In genomic region chr12:68745376-68745903, GRCh38 we compare ENCODE assay signal across 8 cellular contexts. TPM values are rescaled to one million over a fixed set of nuclear protein-coding genes. Genes with fewer than 3 reads are reported as not detected.
DNase-seq lines count a peak whose midpoint lies in the region; ATAC-seq and TF ChIP-seq lines count a peak whose summit lies in the region.

No MANE protein-coding gene starts in this region.

- TF ChIP-seq POLR2A in testis (IDR thresholded peaks at IDR 0.05) (no peak), GM18505 (IDR thresholded peaks at IDR 0.05; ENCODE audit: borderline replicate concordance, extremely low read depth, insufficient read depth, insufficient read length) (no peak)

- H3K27ac Mint-ChIP-seq in HFFc6 (peak overlapping the region; percentile 87), immature natural killer cell (peak overlapping the region; percentile 89 to 94 (median 93))
- peak overlapping the region; percentile 64 for H3K27ac Mint-ChIP-seq in activated CD4-positive, alpha-beta memory T cell treated with anti-CD3 and anti-CD28 coated beads for 36 hours

- H3K27me3 ChIP-seq in BJ (ENCODE audit: control insufficient read depth, insufficient read depth, low read length) (no peaks in the 10 kb centered on the region), testis (no peaks in the 10 kb centered on the region)

- H3K4me1 Mint-ChIP-seq in HFFc6 (ENCODE audit: low read depth) (peaks cover 35% of the 10 kb centered on the region), immature natural killer cell (peaks cover 22 to 53% of the 10 kb centered on the region in 2 donors)
- H3K4me1 Mint-ChIP-seq in activated CD4-positive, alpha-beta memory T cell treated with anti-CD3 and anti-CD28 coated beads for 36 hours (ENCODE audit: low read depth): peaks cover 23% of the 10 kb centered on the region

- POLR2A ChIA-PET in BJ (lab: Charles Lee): interaction anchor here (1.0 kb wide), 2 partner anchors 63 to 69 kb away, joined by 3 to 4 read pairs; no protein-coding TSS in a partner anchor
- POLR2A ChIA-PET in activated CD4-positive, alpha-beta memory T cell treated with anti-CD3 and anti-CD28 coated beads for 36 hours (lab: Charles Lee): interaction anchor here (1.4 to 2.8 kb wide), 2 partner anchors 62 to 67 kb away, joined by 3 to 20 read pairs; partner anchors contain the start of gene MDM2

- no peaks in the 10 kb centered on the region; the same call in 1 of the 2 replicates for H3K36me3 ChIP-seq in BJ (ENCODE audit: control insufficient read depth, insufficient read depth, low read length)
- no peaks in the 10 kb centered on the region for H3K36me3 ChIP-seq in testis (ENCODE audit: low read depth, missing control alignments)

- peak overlapping the region; percentile 28 to 80 for H3K27ac ChIP-seq in testis

- intact Hi-C loops in activated CD4-positive, alpha-beta memory T cell treated with anti-CD3 and anti-CD28 coated beads for 36 hours (cut with micrococcal nuclease): loop anchor here (5.0 kb wide), 1 partner anchor 388 kb away; no protein-coding TSS in a partner anchor
- intact Hi-C loops in testis (cut with DNase I; ENCODE audit: low total_unique reads): no loop called here

- H3K4me1 ChIP-seq in testis: no peaks in the 10 kb centered on the region

- peak overlapping the region; percentile 54 for H3K4me3 ChIP-seq in BJ (ENCODE audit: low read depth, low read length)
- H3K4me3 ChIP-seq in testis: peak overlapping the region; percentile 65 to 75

- H3K36me3 Mint-ChIP-seq in HFFc6 (ENCODE audit: low read depth): no peaks in the 10 kb centered on the region
- peaks cover 5% of the 10 kb centered on the region for H3K36me3 Mint-ChIP-seq in activated CD4-positive, alpha-beta memory T cell treated with anti-CD3 and anti-CD28 coated beads for 36 hours
- H3K36me3 Mint-ChIP-seq in immature natural killer cell: peaks cover 0 to 23% (median 4%) of the 10 kb centered on the region in 3 donors

- H3K9me3 ChIP-seq in testis: no peaks in the 10 kb centered on the region

- H3K4me3 Mint-ChIP-seq in HFFc6 (peak overlapping the region; percentile 99), immature natural killer cell (peak overlapping the region; percentile 89 to 97 (median 92))
- H3K4me3 Mint-ChIP-seq in activated CD4-positive, alpha-beta memory T cell treated with anti-CD3 and anti-CD28 coated beads for 36 hours: peak overlapping the region; percentile 92

- CTCF ChIA-PET in BJ (lab: Yijun Ruan, JAX): interaction anchor here (1.0 kb wide), 1 partner anchor 12 kb away, joined by 3 read pairs; no protein-coding TSS in a partner anchor
- CTCF ChIA-PET in activated CD4-positive, alpha-beta memory T cell treated with anti-CD3 and anti-CD28 coated beads for 36 hours (lab: Charles Lee): interaction anchor here (1.6 to 2.9 kb wide), 2 partner anchors 63 to 428 kb away, joined by 4 to 29 read pairs; partner anchors contain the start of gene MDM2

- no peak for ATAC-seq in GM18505 (IDR thresholded peaks at IDR 0.05; ENCODE audit: unreplicated experiment)
- no peak for ATAC-seq in GM21529 (IDR thresholded peaks at IDR 0.05; ENCODE audit: unreplicated experiment)

- WGBS in testis, 2 donors: 25 to 33% methylated on average over 9 of the region's 9 CpGs

- H3K27me3 Mint-ChIP-seq in HFFc6 (ENCODE audit: insufficient read depth) (no peaks in the 10 kb centered on the region), immature natural killer cell (ENCODE audit: low read depth in 3 of 3) (peaks cover 0 to 7% (median 5%) of the 10 kb centered on the region in 3 donors)
- H3K27me3 Mint-ChIP-seq in activated CD4-positive, alpha-beta memory T cell treated with anti-CD3 and anti-CD28 coated beads for 36 hours: no peaks in the 10 kb centered on the region

- TF ChIP-seq CTCF in BJ (IDR thresholded peaks at IDR 0.05; ENCODE audit: insufficient read depth, low read depth, low read length) (no peak), HFFc6 (IDR thresholded peaks at IDR 0.05) (no peak), testis (IDR thresholded peaks at IDR 0.05) (no peak)

- DNase-seq in BJ (ENCODE audit: low read depth) (no peak), HFFc6 (no peak), immature natural killer cell (no peak), testis (no peak), islet precursor cell (no peak)
- DNase-seq in activated CD4-positive, alpha-beta memory T cell treated with anti-CD3 and anti-CD28 coated beads for 36 hours: no peak

- H3K9me3 Mint-ChIP-seq in HFFc6 (no peaks in the 10 kb centered on the region), immature natural killer cell (no peaks in the 10 kb centered on the region)
- no peaks in the 10 kb centered on the region for H3K9me3 Mint-ChIP-seq in activated CD4-positive, alpha-beta memory T cell treated with anti-CD3 and anti-CD28 coated beads for 36 hours

RNA-seq across cellular contexts. Expression of gene SLC35E3, which starts 0.5 kb away (rescaled TPM):
- 5.7 and 9.2 TPM in 2 replicates for polyA plus RNA-seq in BJ (2011; rRNA removed)
- polyA minus RNA-seq in BJ (2011; rRNA and poly(A)+ RNA removed): 2.5 and 2.6 TPM in 2 replicates
- total RNA-seq in HFFc6 (2021; fragmentation: NEBNext Ultra II Directional; extraction: Animal tissue kit (Norgen Biotek cat#: 25700)): 10 to 100 TPM; 10.7 to 17.0 (median 12.0) TPM
- 1 to 10 TPM; 4.1 to 5.3 TPM for total RNA-seq in activated CD4-positive, alpha-beta memory T cell treated with anti-CD3 and anti-CD28 coated beads for 36 hours
- polyA plus RNA-seq in immature natural killer cell: 10 to 100 TPM in 2 of 3 donors, 1 to 10 TPM in 1; 5.2 to 13.5 (median 12.9) TPM
- total RNA-seq in testis: 1 to 10 TPM; 5.2 to 7.1 TPM
- polyA plus RNA-seq in testis (ENCODE audit: insufficient read depth, low read depth, low replicate concordance): 9.3 TPM

RNA-seq across cellular contexts. Expression of gene NUP107, which starts 58.7 kb away (rescaled TPM):
- polyA plus RNA-seq in BJ (2011; rRNA removed): 23.4 and 40.1 TPM in 2 replicates
- 16.7 and 17.0 TPM in 2 replicates for polyA minus RNA-seq in BJ (2011; rRNA and poly(A)+ RNA removed)
- total RNA-seq in HFFc6 (2021; fragmentation: NEBNext Ultra II Directional; extraction: Animal tissue kit (Norgen Biotek cat#: 25700)): 10 to 100 TPM; 35.0 to 49.9 (median 48.6) TPM
- 100 to 1,000 TPM; 128 TPM for total RNA-seq in activated CD4-positive, alpha-beta memory T cell treated with anti-CD3 and anti-CD28 coated beads for 36 hours
- 10 to 100 TPM; 24.9 to 48.8 (median 42.3) TPM for polyA plus RNA-seq in immature natural killer cell
- total RNA-seq in testis: 10 to 100 TPM; 63.4 to 76.1 TPM
- polyA plus RNA-seq in testis (ENCODE audit: insufficient read depth, low read depth, low replicate concordance): 40.3 TPM
